In the genomic region with DNA sequence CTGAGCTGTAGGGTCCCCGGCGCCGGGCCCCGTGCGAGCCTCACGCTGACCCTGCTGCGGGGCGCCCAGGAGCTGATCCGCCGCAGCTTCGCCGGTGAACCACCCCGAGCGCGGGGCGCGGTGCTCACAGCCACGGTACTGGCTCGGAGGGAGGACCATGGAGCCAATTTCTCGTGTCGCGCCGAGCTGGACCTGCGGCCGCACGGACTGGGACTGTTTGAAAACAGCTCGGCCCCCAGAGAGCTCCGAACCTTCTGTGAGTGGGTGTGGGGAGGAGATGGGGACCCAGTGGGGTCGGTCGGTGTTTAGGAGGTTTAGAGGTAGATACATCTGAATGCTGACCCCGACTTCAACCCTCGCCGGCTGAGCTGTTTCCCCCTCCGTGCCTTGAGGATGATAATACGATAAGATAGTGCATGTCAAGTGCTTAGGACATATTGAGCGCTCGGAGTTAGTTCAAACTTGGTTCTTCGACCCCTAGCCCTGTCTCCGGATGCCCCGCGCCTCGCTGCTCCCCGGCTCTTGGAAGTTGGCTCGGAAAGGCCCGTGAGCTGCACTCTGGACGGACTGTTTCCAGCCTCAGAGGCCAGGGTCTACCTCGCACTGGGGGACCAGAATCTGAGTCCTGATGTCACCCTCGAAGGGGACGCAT, we compare ENCODE assay signal across 1 cellular context.
TF ChIP-seq lines count a peak whose summit lies in the region.

No MANE protein-coding gene starts in this region.

TF ChIP-seq in K562, 482 proteins besides CTCF, POLR2A, EP300 and RAD21 (continued from another document):
- TF ChIP-seq FIP1L1 (IDR thresholded peaks at IDR 0.05; ENCODE audit: low read depth, low read length, poor library complexity, severe bottlenecking), result peak; percentile 13
- peak; percentile 98 for TF ChIP-seq ZNF263 (CRISPR knock-in tag; IDR thresholded peaks at IDR 0.05; ENCODE audit: borderline replicate concordance)
- TF ChIP-seq FOXA3 (CRISPR knock-in tag; conservative IDR thresholded peaks at IDR 0.05 in 1 of 2, IDR thresholded peaks at IDR 0.05 in 1 of 2), result peak in 1 of 2 experiments; percentile 29; a peak in 1 of 4 replicates
- peak; percentile 47 for TF ChIP-seq SAP30 (IDR thresholded peaks at IDR 0.05; ENCODE audit: borderline replicate concordance, insufficient read depth, low read depth, low read length, poor library complexity, severe bottlenecking)
- TF ChIP-seq TAF15 (IDR thresholded peaks at IDR 0.05; ENCODE audit: low read depth, low read length), result no peak
- no peak for TF ChIP-seq ZNF316 (IDR thresholded peaks at IDR 0.05)
- TF ChIP-seq, protein P1, sequence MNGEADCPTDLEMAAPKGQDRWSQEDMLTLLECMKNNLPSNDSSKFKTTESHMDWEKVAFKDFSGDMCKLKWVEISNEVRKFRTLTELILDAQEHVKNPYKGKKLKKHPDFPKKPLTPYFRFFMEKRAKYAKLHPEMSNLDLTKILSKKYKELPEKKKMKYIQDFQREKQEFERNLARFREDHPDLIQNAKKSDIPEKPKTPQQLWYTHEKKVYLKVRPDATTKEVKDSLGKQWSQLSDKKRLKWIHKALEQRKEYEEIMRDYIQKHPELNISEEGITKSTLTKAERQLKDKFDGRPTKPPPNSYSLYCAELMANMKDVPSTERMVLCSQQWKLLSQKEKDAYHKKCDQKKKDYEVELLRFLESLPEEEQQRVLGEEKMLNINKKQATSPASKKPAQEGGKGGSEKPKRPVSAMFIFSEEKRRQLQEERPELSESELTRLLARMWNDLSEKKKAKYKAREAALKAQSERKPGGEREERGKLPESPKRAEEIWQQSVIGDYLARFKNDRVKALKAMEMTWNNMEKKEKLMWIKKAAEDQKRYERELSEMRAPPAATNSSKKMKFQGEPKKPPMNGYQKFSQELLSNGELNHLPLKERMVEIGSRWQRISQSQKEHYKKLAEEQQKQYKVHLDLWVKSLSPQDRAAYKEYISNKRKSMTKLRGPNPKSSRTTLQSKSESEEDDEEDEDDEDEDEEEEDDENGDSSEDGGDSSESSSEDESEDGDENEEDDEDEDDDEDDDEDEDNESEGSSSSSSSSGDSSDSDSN (IDR thresholded peaks at IDR 0.05; ENCODE audit: borderline replicate concordance in 1 of 2, low read depth in 2 of 2, low read length in 2 of 2), result peak in 1 of 2 experiments; percentile 60; a peak in 1 of 4 replicates
- no peak for TF ChIP-seq JUNB (CRISPR knock-in tag; conservative IDR thresholded peaks at IDR 0.05)
- TF ChIP-seq, protein P2, sequence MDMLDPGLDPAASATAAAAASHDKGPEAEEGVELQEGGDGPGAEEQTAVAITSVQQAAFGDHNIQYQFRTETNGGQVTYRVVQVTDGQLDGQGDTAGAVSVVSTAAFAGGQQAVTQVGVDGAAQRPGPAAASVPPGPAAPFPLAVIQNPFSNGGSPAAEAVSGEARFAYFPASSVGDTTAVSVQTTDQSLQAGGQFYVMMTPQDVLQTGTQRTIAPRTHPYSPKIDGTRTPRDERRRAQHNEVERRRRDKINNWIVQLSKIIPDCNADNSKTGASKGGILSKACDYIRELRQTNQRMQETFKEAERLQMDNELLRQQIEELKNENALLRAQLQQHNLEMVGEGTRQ (CRISPR knock-in tag; IDR thresholded peaks at IDR 0.05), result no peak
- TF ChIP-seq KAT2B (IDR thresholded peaks at IDR 0.05; ENCODE audit: low read depth, low read length), result no peak
- TF ChIP-seq RBFOX2 (IDR thresholded peaks at IDR 0.05; ENCODE audit: low read depth, low read length), result 0 out of 2 replicates have a peak, but pooled peaks have one; percentile 7
- no peak for TF ChIP-seq RFX7 (CRISPR knock-in tag; IDR thresholded peaks at IDR 0.05)
- TF ChIP-seq ILK (tag; IDR thresholded peaks at IDR 0.05; ENCODE audit: borderline replicate concordance, low read depth), result no peak
- TF ChIP-seq PREB (CRISPR knock-in tag; IDR thresholded peaks at IDR 0.05), result no peak
- TF ChIP-seq, protein P3, sequence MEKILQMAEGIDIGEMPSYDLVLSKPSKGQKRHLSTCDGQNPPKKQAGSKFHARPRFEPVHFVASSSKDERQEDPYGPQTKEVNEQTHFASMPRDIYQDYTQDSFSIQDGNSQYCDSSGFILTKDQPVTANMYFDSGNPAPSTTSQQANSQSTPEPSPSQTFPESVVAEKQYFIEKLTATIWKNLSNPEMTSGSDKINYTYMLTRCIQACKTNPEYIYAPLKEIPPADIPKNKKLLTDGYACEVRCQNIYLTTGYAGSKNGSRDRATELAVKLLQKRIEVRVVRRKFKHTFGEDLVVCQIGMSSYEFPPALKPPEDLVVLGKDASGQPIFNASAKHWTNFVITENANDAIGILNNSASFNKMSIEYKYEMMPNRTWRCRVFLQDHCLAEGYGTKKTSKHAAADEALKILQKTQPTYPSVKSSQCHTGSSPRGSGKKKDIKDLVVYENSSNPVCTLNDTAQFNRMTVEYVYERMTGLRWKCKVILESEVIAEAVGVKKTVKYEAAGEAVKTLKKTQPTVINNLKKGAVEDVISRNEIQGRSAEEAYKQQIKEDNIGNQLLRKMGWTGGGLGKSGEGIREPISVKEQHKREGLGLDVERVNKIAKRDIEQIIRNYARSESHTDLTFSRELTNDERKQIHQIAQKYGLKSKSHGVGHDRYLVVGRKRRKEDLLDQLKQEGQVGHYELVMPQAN (IDR thresholded peaks at IDR 0.05; ENCODE audit: borderline replicate concordance), result 0 out of 2 replicates have a peak, but pooled peaks have one; percentile 12
- TF ChIP-seq SREBF2 (CRISPR knock-in tag; IDR thresholded peaks at IDR 0.05), result no peak
- no peak for TF ChIP-seq GTF2F1 (IDR thresholded peaks at IDR 0.05; ENCODE audit: low read depth, low read length)
- no peak for TF ChIP-seq THRAP3 (IDR thresholded peaks at IDR 0.05; ENCODE audit: borderline replicate concordance)
- TF ChIP-seq ZNF764 (CRISPR knock-in tag; IDR thresholded peaks at IDR 0.05; ENCODE audit: low read depth), result no peak
- no peak for TF ChIP-seq NRF1 (conservative IDR thresholded peaks at IDR 0.05 in 1 of 2, IDR thresholded peaks at IDR 0.05 in 1 of 2)
- TF ChIP-seq CAMTA2 (CRISPR knock-in tag; conservative IDR thresholded peaks at IDR 0.05), result no peak
- no peak for TF ChIP-seq ZNF583 (CRISPR knock-in tag; IDR thresholded peaks at IDR 0.05)
- TF ChIP-seq, protein P4, sequence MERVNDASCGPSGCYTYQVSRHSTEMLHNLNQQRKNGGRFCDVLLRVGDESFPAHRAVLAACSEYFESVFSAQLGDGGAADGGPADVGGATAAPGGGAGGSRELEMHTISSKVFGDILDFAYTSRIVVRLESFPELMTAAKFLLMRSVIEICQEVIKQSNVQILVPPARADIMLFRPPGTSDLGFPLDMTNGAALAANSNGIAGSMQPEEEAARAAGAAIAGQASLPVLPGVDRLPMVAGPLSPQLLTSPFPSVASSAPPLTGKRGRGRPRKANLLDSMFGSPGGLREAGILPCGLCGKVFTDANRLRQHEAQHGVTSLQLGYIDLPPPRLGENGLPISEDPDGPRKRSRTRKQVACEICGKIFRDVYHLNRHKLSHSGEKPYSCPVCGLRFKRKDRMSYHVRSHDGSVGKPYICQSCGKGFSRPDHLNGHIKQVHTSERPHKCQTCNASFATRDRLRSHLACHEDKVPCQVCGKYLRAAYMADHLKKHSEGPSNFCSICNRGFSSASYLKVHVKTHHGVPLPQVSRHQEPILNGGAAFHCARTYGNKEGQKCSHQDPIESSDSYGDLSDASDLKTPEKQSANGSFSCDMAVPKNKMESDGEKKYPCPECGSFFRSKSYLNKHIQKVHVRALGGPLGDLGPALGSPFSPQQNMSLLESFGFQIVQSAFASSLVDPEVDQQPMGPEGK (CRISPR knock-in tag; IDR thresholded peaks at IDR 0.05; ENCODE audit: borderline replicate concordance), result no peak
- TF ChIP-seq MEIS2 (IDR thresholded peaks at IDR 0.05; ENCODE audit: partially characterized antibody), result no peak
- TF ChIP-seq ZNF551 (CRISPR knock-in tag; IDR thresholded peaks at IDR 0.05), result no peak
- TF ChIP-seq, protein P5, sequence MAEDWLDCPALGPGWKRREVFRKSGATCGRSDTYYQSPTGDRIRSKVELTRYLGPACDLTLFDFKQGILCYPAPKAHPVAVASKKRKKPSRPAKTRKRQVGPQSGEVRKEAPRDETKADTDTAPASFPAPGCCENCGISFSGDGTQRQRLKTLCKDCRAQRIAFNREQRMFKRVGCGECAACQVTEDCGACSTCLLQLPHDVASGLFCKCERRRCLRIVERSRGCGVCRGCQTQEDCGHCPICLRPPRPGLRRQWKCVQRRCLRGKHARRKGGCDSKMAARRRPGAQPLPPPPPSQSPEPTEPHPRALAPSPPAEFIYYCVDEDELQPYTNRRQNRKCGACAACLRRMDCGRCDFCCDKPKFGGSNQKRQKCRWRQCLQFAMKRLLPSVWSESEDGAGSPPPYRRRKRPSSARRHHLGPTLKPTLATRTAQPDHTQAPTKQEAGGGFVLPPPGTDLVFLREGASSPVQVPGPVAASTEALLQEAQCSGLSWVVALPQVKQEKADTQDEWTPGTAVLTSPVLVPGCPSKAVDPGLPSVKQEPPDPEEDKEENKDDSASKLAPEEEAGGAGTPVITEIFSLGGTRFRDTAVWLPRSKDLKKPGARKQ (CRISPR knock-in tag; IDR thresholded peaks at IDR 0.05), result no peak
- no peak for TF ChIP-seq PHTF2 (CRISPR knock-in tag; IDR thresholded peaks at IDR 0.05)
- no peak for TF ChIP-seq OTX1 (CRISPR knock-in tag; IDR thresholded peaks at IDR 0.05)
- TF ChIP-seq, protein P6, sequence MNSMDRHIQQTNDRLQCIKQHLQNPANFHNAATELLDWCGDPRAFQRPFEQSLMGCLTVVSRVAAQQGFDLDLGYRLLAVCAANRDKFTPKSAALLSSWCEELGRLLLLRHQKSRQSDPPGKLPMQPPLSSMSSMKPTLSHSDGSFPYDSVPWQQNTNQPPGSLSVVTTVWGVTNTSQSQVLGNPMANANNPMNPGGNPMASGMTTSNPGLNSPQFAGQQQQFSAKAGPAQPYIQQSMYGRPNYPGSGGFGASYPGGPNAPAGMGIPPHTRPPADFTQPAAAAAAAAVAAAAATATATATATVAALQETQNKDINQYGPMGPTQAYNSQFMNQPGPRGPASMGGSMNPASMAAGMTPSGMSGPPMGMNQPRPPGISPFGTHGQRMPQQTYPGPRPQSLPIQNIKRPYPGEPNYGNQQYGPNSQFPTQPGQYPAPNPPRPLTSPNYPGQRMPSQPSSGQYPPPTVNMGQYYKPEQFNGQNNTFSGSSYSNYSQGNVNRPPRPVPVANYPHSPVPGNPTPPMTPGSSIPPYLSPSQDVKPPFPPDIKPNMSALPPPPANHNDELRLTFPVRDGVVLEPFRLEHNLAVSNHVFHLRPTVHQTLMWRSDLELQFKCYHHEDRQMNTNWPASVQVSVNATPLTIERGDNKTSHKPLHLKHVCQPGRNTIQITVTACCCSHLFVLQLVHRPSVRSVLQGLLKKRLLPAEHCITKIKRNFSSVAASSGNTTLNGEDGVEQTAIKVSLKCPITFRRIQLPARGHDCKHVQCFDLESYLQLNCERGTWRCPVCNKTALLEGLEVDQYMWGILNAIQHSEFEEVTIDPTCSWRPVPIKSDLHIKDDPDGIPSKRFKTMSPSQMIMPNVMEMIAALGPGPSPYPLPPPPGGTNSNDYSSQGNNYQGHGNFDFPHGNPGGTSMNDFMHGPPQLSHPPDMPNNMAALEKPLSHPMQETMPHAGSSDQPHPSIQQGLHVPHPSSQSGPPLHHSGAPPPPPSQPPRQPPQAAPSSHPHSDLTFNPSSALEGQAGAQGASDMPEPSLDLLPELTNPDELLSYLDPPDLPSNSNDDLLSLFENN (IDR thresholded peaks at IDR 0.05; ENCODE audit: low read depth in 2 of 2, low read length in 2 of 2), result no peak
- TF ChIP-seq ZNF253 (CRISPR knock-in tag; conservative IDR thresholded peaks at IDR 0.05), result no peak
- TF ChIP-seq, protein P7, sequence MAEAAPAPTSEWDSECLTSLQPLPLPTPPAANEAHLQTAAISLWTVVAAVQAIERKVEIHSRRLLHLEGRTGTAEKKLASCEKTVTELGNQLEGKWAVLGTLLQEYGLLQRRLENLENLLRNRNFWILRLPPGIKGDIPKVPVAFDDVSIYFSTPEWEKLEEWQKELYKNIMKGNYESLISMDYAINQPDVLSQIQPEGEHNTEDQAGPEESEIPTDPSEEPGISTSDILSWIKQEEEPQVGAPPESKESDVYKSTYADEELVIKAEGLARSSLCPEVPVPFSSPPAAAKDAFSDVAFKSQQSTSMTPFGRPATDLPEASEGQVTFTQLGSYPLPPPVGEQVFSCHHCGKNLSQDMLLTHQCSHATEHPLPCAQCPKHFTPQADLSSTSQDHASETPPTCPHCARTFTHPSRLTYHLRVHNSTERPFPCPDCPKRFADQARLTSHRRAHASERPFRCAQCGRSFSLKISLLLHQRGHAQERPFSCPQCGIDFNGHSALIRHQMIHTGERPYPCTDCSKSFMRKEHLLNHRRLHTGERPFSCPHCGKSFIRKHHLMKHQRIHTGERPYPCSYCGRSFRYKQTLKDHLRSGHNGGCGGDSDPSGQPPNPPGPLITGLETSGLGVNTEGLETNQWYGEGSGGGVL (CRISPR knock-in tag; IDR thresholded peaks at IDR 0.05), result no peak
- no peak for TF ChIP-seq ZNF778 (CRISPR knock-in tag; IDR thresholded peaks at IDR 0.05)
- TF ChIP-seq, protein P8, sequence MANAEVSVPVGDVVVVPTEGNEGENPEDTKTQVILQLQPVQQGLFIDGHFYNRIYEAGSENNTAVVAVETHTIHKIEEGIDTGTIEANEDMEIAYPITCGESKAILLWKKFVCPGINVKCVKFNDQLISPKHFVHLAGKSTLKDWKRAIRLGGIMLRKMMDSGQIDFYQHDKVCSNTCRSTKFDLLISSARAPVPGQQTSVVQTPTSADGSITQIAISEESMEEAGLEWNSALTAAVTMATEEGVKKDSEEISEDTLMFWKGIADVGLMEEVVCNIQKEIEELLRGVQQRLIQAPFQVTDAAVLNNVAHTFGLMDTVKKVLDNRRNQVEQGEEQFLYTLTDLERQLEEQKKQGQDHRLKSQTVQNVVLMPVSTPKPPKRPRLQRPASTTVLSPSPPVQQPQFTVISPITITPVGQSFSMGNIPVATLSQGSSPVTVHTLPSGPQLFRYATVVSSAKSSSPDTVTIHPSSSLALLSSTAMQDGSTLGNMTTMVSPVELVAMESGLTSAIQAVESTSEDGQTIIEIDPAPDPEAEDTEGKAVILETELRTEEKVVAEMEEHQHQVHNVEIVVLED (CRISPR knock-in tag; IDR thresholded peaks at IDR 0.05), result no peak
- no peak for TF ChIP-seq HNRNPLL (IDR thresholded peaks at IDR 0.05; ENCODE audit: low read depth, low read length, poor library complexity, severe bottlenecking)
